29 cellular contexts compared by ENCODE assay signal in genomic region chr12:65907465-65907864, GRCh38.
DNase-seq lines count a peak whose midpoint lies in the region; ATAC-seq and TF ChIP-seq lines count a peak whose summit lies in the region.
"Had no signal": no experiment of that assay in that cellular context is flagged by ENCODE, and none has a peak within 500 bp of the region (broad histone marks: within the 10 kb centered on the region; RNA-seq: fewer than 3 reads in every experiment).

No MANE protein-coding gene starts in this region.

- H3K4me1 ChIP-seq in OCI-LY3 (ENCODE audit: low read length): peaks cover 43% of the 10 kb centered on the region
- H3K4me1 ChIP-seq in hepatocyte (ENCODE audit: insufficient read depth): no peaks in the 10 kb centered on the region
- H3K4me1 ChIP-seq: esophagus muscularis mucosa, left ventricle myocardium inferior, right atrium auricular region had no signal

- no peaks in the 10 kb centered on the region for H4K20me1 ChIP-seq in OCI-LY3 (ENCODE audit: insufficient read depth, low read length)
- no peaks in the 10 kb centered on the region for H4K20me1 ChIP-seq in hepatocyte (ENCODE audit: insufficient read depth, poor library complexity, severe bottlenecking)

- H3K9me3 ChIP-seq in OCI-LY3 (ENCODE audit: insufficient read depth, low read length) (no peaks in the 10 kb centered on the region), hepatocyte (ENCODE audit: low read depth) (no peaks in the 10 kb centered on the region)
- H3K9me3 ChIP-seq: esophagus muscularis mucosa, left ventricle myocardium inferior, right atrium auricular region, thoracic aorta had no signal

- TF ChIP-seq POLR2A in lower leg skin (IDR thresholded peaks at IDR 0.05): no peak

- no peak overlapping the region for H3K4me3 ChIP-seq in OCI-LY3 (ENCODE audit: low read length)
- no peak overlapping the region for H3K4me3 ChIP-seq in hepatocyte
- H3K4me3 ChIP-seq in lower leg skin (ENCODE audit: low read depth, poor library complexity, severe bottlenecking): no peak overlapping the region
- H3K4me3 ChIP-seq: esophagus muscularis mucosa, left ventricle myocardium inferior, right atrium auricular region, thoracic aorta had no signal

- peak overlapping the region; percentile 48 for H3K4me2 ChIP-seq in OCI-LY3 (ENCODE audit: low read length)
- no peak overlapping the region for H3K4me2 ChIP-seq in hepatocyte
- H3K4me2 ChIP-seq: KMS-11 had no signal

- H3K27me3 ChIP-seq in OCI-LY3 (ENCODE audit: low read depth, low read length) (no peaks in the 10 kb centered on the region), hepatocyte (no peaks in the 10 kb centered on the region)
- H3K27me3 ChIP-seq: esophagus muscularis mucosa, right atrium auricular region had no signal

- H3K9me2 ChIP-seq in hepatocyte (replicated peaks; ENCODE audit: insufficient read depth): no peaks in the 10 kb centered on the region

- no peaks in the 10 kb centered on the region for H3K36me3 ChIP-seq in OCI-LY3 (replicated peaks; ENCODE audit: low read depth, low read length)
- H3K36me3 ChIP-seq in hepatocyte (replicated peaks; ENCODE audit: insufficient read depth, low read depth): no peaks in the 10 kb centered on the region
- H3K36me3 ChIP-seq: esophagus muscularis mucosa, left ventricle myocardium inferior, right atrium auricular region, thoracic aorta had no signal

- WGBS in hepatocyte (ENCODE audit: low lambda C conversion rate, missing lambda C conversion rate): 88% methylated on average over 5 of the region's 5 CpGs
- WGBS in lower leg skin, 2 donors: 80 to 83% methylated on average over 5 of the region's 5 CpGs

- H3K79me2 ChIP-seq in OCI-LY3 (ENCODE audit: low read length): no peaks in the 10 kb centered on the region
- H3K79me2 ChIP-seq in hepatocyte: peaks cover 37% of the 10 kb centered on the region

- DNase-seq in CD1c-positive myeloid dendritic cell (ENCODE audit: extremely low spot score) (peak; percentile 71), hepatocyte (ENCODE audit: low spot score) (no peak), lower leg skin (ENCODE audit: low spot score in 2 of 2) (no peak)
- DNase-seq: activated CD4-positive, alpha-beta T cell treated with anti-CD3 and anti-CD28 coated beads, Interleukin-2, amount 50 U/mL, for 48 hours; activated CD4-positive, CD25-positive, alpha-beta regulatory T cell treated with anti-CD3 and anti-CD28 coated beads, Interleukin-2, amount 50 U/mL, for 72 hours; activated CD8-positive, alpha-beta memory T cell treated with anti-CD3 and anti-CD28 coated beads, Interleukin-2, amount 50 U/mL, for 4 hours; activated naive CD4-positive, alpha-beta T cell; AML-193; CD4-positive, alpha-beta T cell; dermis blood vessel endothelial cell; endodermal cell; head of caudate nucleus; left ventricle myocardium inferior; MM.1S; NCI-H1436 treated with DMSO at 0.1 percent for 48 hours; NCI-H2107; NCI-H82; posterior cingulate gyrus; stimulated activated CD8-positive, alpha-beta memory T cell treated with anti-CD3 and anti-CD28 coated beads, Interleukin-4, amount 100 ng/mL, for 48 hours; T-helper 17 cell had no signal

- TF ChIP-seq CTCF in OCI-LY3 (IDR thresholded peaks at IDR 0.05; ENCODE audit: low read depth, low read length) (no peak), hepatocyte (IDR thresholded peaks at IDR 0.05; ENCODE audit: poor library complexity) (no peak), lower leg skin (IDR thresholded peaks at IDR 0.05) (no peak)

- H2AFZ ChIP-seq in OCI-LY3 (ENCODE audit: low read depth, low read length) (no peak overlapping the region), hepatocyte (no peak overlapping the region)

- intact Hi-C loops in lower leg skin (cut with DNase I; ENCODE audit: low total_unique reads): no loop called here

- peak; percentile 39 for ATAC-seq in HG02798 (IDR thresholded peaks at IDR 0.05; ENCODE audit: poor library complexity, unreplicated experiment)
- ATAC-seq in HG03342 (IDR thresholded peaks at IDR 0.05; ENCODE audit: unreplicated experiment): no peak
- no peak for ATAC-seq in GM19463 (IDR thresholded peaks at IDR 0.05; ENCODE audit: unreplicated experiment)
- no peak for ATAC-seq in GM18861 (IDR thresholded peaks at IDR 0.05; ENCODE audit: unreplicated experiment)
- ATAC-seq: T-helper 17 cell had no signal

- H3K27ac ChIP-seq in OCI-LY3 (ENCODE audit: low read length): no peak overlapping the region
- peak overlapping the region; percentile 53 for H3K27ac ChIP-seq in hepatocyte
- H3K27ac ChIP-seq: esophagus muscularis mucosa, KMS-11, left ventricle myocardium inferior, right atrium auricular region, thoracic aorta had no signal

- no peak overlapping the region for H3K9ac ChIP-seq in OCI-LY3 (ENCODE audit: low read length)
- H3K9ac ChIP-seq: KMS-11 had no signal
